ENCODE assay signal across 3 cellular contexts in the genomic region with DNA sequence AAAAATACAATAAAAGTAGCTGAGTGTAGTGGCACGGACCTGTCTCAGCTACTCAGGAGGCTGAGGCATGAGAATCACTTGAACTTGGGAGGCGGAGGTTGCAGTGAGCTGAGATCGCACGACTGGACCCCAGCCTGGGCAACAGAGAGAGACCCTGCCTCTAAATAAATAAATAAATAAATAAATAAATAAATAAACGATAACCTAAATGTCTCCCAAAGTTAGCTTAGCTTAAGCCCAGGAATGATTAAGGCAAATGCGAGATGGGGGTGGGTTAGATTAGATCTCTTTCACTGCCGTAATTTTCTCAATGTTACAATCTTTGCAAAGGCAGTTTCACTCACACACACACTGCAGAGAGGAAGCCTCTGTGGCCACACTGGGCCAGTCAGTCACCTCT.
TF ChIP-seq lines count a peak whose summit lies in the region.

No MANE protein-coding gene starts in this region.

TF ChIP-seq in A549, 52 proteins besides CTCF, POLR2A, EP300 and RAD21 (continued from another document):
- TF ChIP-seq ZC3H11A (IDR thresholded peaks at IDR 0.05) (peak; percentile 54; the same call in 1 of the 2 replicates), MAFK (IDR thresholded peaks at IDR 0.05; ENCODE audit: partially characterized antibody) (no peak)
- TF ChIP-seq, protein P1, sequence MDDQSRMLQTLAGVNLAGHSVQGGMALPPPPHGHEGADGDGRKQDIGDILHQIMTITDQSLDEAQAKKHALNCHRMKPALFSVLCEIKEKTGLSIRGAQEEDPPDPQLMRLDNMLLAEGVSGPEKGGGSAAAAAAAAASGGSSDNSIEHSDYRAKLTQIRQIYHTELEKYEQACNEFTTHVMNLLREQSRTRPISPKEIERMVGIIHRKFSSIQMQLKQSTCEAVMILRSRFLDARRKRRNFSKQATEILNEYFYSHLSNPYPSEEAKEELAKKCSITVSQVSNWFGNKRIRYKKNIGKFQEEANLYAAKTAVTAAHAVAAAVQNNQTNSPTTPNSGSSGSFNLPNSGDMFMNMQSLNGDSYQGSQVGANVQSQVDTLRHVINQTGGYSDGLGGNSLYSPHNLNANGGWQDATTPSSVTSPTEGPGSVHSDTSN (IDR thresholded peaks at IDR 0.05): no peak
- TF ChIP-seq, protein P2, sequence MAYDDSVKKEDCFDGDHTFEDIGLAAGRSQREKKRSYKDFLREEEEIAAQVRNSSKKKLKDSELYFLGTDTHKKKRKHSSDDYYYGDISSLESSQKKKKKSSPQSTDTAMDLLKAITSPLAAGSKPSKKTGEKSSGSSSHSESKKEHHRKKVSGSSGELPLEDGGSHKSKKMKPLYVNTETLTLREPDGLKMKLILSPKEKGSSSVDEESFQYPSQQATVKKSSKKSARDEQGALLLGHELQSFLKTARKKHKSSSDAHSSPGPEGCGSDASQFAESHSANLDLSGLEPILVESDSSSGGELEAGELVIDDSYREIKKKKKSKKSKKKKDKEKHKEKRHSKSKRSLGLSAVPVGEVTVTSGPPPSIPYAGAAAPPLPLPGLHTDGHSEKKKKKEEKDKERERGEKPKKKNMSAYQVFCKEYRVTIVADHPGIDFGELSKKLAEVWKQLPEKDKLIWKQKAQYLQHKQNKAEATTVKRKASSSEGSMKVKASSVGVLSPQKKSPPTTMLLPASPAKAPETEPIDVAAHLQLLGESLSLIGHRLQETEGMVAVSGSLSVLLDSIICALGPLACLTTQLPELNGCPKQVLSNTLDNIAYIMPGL (CRISPR knock-in tag; IDR thresholded peaks at IDR 0.05; ENCODE audit: borderline replicate concordance): no peak

TF ChIP-seq in HEK293, 187 proteins besides CTCF, POLR2A, EP300 and RAD21 (continues in another document):
- TF ChIP-seq ZNF501 (tag by site-specific recombination; IDR thresholded peaks at IDR 0.05): no peak
- TF ChIP-seq ZNF768 (tag by site-specific recombination; IDR thresholded peaks at IDR 0.05): no peak
- no peak for TF ChIP-seq YY1 (tag by site-specific recombination; IDR thresholded peaks at IDR 0.05)
- TF ChIP-seq ZNF175 (tag by site-specific recombination; IDR thresholded peaks at IDR 0.05): no peak
- TF ChIP-seq ZNF660 (tag by site-specific recombination; IDR thresholded peaks at IDR 0.05): no peak
- peak; percentile 75 for TF ChIP-seq ZNF623 (tag by site-specific recombination; IDR thresholded peaks at IDR 0.05)
- TF ChIP-seq FEZF1 (tag by site-specific recombination; IDR thresholded peaks at IDR 0.05): no peak
- TF ChIP-seq, protein P3, sequence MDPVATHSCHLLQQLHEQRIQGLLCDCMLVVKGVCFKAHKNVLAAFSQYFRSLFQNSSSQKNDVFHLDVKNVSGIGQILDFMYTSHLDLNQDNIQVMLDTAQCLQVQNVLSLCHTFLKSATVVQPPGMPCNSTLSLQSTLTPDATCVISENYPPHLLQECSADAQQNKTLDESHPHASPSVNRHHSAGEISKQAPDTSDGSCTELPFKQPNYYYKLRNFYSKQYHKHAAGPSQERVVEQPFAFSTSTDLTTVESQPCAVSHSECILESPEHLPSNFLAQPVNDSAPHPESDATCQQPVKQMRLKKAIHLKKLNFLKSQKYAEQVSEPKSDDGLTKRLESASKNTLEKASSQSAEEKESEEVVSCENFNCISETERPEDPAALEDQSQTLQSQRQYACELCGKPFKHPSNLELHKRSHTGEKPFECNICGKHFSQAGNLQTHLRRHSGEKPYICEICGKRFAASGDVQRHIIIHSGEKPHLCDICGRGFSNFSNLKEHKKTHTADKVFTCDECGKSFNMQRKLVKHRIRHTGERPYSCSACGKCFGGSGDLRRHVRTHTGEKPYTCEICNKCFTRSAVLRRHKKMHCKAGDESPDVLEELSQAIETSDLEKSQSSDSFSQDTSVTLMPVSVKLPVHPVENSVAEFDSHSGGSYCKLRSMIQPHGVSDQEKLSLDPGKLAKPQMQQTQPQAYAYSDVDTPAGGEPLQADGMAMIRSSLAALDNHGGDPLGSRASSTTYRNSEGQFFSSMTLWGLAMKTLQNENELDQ (tag by site-specific recombination; IDR thresholded peaks at IDR 0.05; ENCODE audit: low read depth): no peak
- no peak for TF ChIP-seq REPIN1 (tag by site-specific recombination; IDR thresholded peaks at IDR 0.05; ENCODE audit: low read depth)
- no peak for TF ChIP-seq GLIS2 (tag by site-specific recombination; IDR thresholded peaks at IDR 0.05)
- no peak for TF ChIP-seq ZNF473 (tag by site-specific recombination; IDR thresholded peaks at IDR 0.05)
- TF ChIP-seq, protein P4, sequence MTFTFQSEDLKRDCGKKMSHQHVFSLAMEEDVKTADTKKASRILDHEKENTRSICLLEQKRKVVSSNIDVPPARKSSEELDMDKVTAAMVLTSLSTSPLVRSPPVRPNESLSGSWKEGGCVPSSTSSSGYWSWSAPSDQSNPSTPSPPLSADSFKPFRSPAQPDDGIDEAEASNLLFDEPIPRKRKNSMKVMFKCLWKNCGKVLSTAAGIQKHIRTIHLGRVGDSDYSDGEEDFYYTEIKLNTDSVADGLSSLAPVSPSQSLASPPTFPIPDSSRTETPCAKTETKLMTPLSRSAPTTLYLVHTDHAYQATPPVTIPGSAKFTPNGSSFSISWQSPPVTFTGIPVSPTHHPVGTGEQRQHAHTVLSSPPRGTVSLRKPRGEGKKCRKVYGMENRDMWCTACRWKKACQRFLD (tag by site-specific recombination; IDR thresholded peaks at IDR 0.05): no peak
- TF ChIP-seq ZNF624 (tag by site-specific recombination; IDR thresholded peaks at IDR 0.05): no peak
- TF ChIP-seq ZNF138 (tag by site-specific recombination; IDR thresholded peaks at IDR 0.05; ENCODE audit: borderline replicate concordance): no peak
- no peak for TF ChIP-seq ZBTB7A (tag by site-specific recombination; IDR thresholded peaks at IDR 0.05; ENCODE audit: low read depth)
- TF ChIP-seq YY2 (tag by site-specific recombination; IDR thresholded peaks at IDR 0.05): no peak
- 0 out of 2 replicates have a peak, but pooled peaks have one; percentile 9 for TF ChIP-seq ZBTB21 (tag by site-specific recombination; IDR thresholded peaks at IDR 0.05)
- TF ChIP-seq, protein P5, sequence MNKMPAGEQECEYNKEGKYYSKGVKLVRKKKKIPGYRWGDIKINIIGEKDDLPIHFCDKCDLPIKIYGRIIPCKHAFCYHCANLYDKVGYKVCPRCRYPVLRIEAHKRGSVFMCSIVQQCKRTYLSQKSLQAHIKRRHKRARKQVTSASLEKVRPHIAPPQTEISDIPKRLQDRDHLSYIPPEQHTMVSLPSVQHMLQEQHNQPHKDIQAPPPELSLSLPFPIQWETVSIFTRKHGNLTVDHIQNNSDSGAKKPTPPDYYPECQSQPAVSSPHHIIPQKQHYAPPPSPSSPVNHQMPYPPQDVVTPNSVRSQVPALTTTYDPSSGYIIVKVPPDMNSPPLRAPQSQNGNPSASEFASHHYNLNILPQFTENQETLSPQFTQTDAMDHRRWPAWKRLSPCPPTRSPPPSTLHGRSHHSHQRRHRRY (tag by site-specific recombination; IDR thresholded peaks at IDR 0.05): no peak
- TF ChIP-seq ZNF621 (tag by site-specific recombination; IDR thresholded peaks at IDR 0.05): no peak
- TF ChIP-seq, protein P6, sequence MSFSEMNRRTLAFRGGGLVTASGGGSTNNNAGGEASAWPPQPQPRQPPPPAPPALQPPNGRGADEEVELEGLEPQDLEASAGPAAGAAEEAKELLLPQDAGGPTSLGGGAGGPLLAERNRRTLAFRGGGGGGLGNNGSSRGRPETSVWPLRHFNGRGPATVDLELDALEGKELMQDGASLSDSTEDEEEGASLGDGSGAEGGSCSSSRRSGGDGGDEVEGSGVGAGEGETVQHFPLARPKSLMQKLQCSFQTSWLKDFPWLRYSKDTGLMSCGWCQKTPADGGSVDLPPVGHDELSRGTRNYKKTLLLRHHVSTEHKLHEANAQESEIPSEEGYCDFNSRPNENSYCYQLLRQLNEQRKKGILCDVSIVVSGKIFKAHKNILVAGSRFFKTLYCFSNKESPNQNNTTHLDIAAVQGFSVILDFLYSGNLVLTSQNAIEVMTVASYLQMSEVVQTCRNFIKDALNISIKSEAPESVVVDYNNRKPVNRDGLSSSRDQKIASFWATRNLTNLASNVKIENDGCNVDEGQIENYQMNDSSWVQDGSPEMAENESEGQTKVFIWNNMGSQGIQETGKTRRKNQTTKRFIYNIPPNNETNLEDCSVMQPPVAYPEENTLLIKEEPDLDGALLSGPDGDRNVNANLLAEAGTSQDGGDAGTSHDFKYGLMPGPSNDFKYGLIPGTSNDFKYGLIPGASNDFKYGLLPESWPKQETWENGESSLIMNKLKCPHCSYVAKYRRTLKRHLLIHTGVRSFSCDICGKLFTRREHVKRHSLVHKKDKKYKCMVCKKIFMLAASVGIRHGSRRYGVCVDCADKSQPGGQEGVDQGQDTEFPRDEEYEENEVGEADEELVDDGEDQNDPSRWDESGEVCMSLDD (tag by site-specific recombination; IDR thresholded peaks at IDR 0.05): no peak
- no peak for TF ChIP-seq KLF9 (tag by site-specific recombination; IDR thresholded peaks at IDR 0.05; ENCODE audit: low read depth)
- no peak for TF ChIP-seq ZNF792 (tag by site-specific recombination; IDR thresholded peaks at IDR 0.05)

TF ChIP-seq in SK-N-SH treated with all-trans-retinoic acid at 6 μM for 48 hours, 23 proteins besides CTCF, POLR2A, EP300 and RAD21 (continued from another document and continues in another):
- TF ChIP-seq, protein P7, sequence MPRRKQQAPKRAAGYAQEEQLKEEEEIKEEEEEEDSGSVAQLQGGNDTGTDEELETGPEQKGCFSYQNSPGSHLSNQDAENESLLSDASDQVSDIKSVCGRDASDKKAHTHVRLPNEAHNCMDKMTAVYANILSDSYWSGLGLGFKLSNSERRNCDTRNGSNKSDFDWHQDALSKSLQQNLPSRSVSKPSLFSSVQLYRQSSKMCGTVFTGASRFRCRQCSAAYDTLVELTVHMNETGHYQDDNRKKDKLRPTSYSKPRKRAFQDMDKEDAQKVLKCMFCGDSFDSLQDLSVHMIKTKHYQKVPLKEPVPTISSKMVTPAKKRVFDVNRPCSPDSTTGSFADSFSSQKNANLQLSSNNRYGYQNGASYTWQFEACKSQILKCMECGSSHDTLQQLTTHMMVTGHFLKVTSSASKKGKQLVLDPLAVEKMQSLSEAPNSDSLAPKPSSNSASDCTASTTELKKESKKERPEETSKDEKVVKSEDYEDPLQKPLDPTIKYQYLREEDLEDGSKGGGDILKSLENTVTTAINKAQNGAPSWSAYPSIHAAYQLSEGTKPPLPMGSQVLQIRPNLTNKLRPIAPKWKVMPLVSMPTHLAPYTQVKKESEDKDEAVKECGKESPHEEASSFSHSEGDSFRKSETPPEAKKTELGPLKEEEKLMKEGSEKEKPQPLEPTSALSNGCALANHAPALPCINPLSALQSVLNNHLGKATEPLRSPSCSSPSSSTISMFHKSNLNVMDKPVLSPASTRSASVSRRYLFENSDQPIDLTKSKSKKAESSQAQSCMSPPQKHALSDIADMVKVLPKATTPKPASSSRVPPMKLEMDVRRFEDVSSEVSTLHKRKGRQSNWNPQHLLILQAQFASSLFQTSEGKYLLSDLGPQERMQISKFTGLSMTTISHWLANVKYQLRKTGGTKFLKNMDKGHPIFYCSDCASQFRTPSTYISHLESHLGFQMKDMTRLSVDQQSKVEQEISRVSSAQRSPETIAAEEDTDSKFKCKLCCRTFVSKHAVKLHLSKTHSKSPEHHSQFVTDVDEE (CRISPR knock-in tag; IDR thresholded peaks at IDR 0.05): no peak
- no peak for TF ChIP-seq TCF4 (CRISPR knock-in tag; IDR thresholded peaks at IDR 0.05; ENCODE audit: borderline replicate concordance)
- TF ChIP-seq ZFP30 (CRISPR knock-in tag; IDR thresholded peaks at IDR 0.05): no peak
- TF ChIP-seq, protein P8, sequence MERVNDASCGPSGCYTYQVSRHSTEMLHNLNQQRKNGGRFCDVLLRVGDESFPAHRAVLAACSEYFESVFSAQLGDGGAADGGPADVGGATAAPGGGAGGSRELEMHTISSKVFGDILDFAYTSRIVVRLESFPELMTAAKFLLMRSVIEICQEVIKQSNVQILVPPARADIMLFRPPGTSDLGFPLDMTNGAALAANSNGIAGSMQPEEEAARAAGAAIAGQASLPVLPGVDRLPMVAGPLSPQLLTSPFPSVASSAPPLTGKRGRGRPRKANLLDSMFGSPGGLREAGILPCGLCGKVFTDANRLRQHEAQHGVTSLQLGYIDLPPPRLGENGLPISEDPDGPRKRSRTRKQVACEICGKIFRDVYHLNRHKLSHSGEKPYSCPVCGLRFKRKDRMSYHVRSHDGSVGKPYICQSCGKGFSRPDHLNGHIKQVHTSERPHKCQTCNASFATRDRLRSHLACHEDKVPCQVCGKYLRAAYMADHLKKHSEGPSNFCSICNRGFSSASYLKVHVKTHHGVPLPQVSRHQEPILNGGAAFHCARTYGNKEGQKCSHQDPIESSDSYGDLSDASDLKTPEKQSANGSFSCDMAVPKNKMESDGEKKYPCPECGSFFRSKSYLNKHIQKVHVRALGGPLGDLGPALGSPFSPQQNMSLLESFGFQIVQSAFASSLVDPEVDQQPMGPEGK (CRISPR knock-in tag; IDR thresholded peaks at IDR 0.05; ENCODE audit: borderline replicate concordance): no peak
- TF ChIP-seq ZC3H10 (CRISPR knock-in tag; IDR thresholded peaks at IDR 0.05): no peak
- TF ChIP-seq, protein P9, sequence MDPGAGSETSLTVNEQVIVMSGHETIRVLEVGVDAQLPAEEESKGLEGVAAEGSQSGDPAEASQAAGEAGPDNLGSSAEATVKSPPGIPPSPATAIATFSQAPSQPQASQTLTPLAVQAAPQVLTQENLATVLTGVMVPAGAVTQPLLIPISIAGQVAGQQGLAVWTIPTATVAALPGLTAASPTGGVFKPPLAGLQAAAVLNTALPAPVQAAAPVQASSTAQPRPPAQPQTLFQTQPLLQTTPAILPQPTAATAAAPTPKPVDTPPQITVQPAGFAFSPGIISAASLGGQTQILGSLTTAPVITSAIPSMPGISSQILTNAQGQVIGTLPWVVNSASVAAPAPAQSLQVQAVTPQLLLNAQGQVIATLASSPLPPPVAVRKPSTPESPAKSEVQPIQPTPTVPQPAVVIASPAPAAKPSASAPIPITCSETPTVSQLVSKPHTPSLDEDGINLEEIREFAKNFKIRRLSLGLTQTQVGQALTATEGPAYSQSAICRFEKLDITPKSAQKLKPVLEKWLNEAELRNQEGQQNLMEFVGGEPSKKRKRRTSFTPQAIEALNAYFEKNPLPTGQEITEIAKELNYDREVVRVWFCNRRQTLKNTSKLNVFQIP (CRISPR knock-in tag; IDR thresholded peaks at IDR 0.05; ENCODE audit: borderline replicate concordance, low read depth): no peak
- TF ChIP-seq GLIS3 (CRISPR knock-in tag; IDR thresholded peaks at IDR 0.05): no peak
- no peak for TF ChIP-seq ZNF8 (CRISPR knock-in tag; IDR thresholded peaks at IDR 0.05)
- TF ChIP-seq SNAI2 (CRISPR knock-in tag; IDR thresholded peaks at IDR 0.05): no peak
- TF ChIP-seq, protein P10, sequence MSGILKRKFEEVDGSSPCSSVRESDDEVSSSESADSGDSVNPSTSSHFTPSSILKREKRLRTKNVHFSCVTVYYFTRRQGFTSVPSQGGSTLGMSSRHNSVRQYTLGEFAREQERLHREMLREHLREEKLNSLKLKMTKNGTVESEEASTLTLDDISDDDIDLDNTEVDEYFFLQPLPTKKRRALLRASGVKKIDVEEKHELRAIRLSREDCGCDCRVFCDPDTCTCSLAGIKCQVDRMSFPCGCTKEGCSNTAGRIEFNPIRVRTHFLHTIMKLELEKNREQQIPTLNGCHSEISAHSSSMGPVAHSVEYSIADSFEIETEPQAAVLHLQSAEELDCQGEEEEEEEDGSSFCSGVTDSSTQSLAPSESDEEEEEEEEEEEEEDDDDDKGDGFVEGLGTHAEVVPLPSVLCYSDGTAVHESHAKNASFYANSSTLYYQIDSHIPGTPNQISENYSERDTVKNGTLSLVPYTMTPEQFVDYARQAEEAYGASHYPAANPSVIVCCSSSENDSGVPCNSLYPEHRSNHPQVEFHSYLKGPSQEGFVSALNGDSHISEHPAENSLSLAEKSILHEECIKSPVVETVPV (CRISPR knock-in tag; IDR thresholded peaks at IDR 0.05): no peak
- no peak for TF ChIP-seq BACH2 (CRISPR knock-in tag; IDR thresholded peaks at IDR 0.05; ENCODE audit: borderline replicate concordance)
- TF ChIP-seq OSR1 (CRISPR knock-in tag; IDR thresholded peaks at IDR 0.05): no peak
- no peak for TF ChIP-seq ISL1 (CRISPR knock-in tag; IDR thresholded peaks at IDR 0.05)
- no peak for TF ChIP-seq ESRRG (CRISPR knock-in tag; IDR thresholded peaks at IDR 0.05)
